1 cellular context compared by ENCODE assay signal in the genomic region with DNA sequence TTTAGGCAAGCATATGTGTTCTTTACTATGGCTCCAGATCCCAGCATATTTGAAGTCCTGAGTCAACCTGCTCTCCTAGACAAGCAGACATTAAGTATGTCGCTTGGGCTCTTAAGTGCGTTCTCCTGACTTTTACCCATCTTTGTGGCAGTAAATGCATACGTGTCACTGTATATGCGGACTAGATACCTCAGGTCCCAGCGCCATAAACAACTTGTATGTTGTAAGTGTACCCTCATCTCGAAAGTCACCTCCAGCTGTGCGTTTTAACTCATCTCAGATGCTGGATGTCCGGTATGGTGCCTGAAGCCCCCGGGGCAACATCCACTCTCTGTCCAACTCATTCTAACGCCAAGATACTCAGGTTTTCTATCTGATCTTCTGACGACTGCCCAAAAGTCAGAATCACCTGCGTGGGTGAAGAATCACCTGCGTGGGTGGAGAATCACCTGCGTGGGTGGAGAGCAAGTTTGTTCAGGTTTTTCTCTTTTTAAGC.
TF ChIP-seq lines count a peak whose summit lies in the region.

No MANE protein-coding gene starts in this region.

TF ChIP-seq in WTC11, 78 proteins besides CTCF, POLR2A, EP300 and RAD21 (continued from another document):
- TF ChIP-seq, protein P1, sequence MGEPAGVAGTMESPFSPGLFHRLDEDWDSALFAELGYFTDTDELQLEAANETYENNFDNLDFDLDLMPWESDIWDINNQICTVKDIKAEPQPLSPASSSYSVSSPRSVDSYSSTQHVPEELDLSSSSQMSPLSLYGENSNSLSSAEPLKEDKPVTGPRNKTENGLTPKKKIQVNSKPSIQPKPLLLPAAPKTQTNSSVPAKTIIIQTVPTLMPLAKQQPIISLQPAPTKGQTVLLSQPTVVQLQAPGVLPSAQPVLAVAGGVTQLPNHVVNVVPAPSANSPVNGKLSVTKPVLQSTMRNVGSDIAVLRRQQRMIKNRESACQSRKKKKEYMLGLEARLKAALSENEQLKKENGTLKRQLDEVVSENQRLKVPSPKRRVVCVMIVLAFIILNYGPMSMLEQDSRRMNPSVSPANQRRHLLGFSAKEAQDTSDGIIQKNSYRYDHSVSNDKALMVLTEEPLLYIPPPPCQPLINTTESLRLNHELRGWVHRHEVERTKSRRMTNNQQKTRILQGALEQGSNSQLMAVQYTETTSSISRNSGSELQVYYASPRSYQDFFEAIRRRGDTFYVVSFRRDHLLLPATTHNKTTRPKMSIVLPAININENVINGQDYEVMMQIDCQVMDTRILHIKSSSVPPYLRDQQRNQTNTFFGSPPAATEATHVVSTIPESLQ (CRISPR knock-in tag; IDR thresholded peaks at IDR 0.05) = no peak
- TF ChIP-seq IRF2 (CRISPR knock-in tag; IDR thresholded peaks at IDR 0.05; ENCODE audit: borderline replicate concordance, low read depth) (no peak), MYBL2 (CRISPR knock-in tag; IDR thresholded peaks at IDR 0.05) (no peak), ZNF263 (CRISPR knock-in tag; IDR thresholded peaks at IDR 0.05; ENCODE audit: low read depth) (no peak), FOXJ3 (CRISPR knock-in tag; IDR thresholded peaks at IDR 0.05; ENCODE audit: borderline replicate concordance) (no peak), HMGA2 (CRISPR knock-in tag; IDR thresholded peaks at IDR 0.05) (no peak)
- TF ChIP-seq, protein P2, sequence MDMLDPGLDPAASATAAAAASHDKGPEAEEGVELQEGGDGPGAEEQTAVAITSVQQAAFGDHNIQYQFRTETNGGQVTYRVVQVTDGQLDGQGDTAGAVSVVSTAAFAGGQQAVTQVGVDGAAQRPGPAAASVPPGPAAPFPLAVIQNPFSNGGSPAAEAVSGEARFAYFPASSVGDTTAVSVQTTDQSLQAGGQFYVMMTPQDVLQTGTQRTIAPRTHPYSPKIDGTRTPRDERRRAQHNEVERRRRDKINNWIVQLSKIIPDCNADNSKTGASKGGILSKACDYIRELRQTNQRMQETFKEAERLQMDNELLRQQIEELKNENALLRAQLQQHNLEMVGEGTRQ (CRISPR knock-in tag; IDR thresholded peaks at IDR 0.05) = no peak
- TF ChIP-seq, protein P3, sequence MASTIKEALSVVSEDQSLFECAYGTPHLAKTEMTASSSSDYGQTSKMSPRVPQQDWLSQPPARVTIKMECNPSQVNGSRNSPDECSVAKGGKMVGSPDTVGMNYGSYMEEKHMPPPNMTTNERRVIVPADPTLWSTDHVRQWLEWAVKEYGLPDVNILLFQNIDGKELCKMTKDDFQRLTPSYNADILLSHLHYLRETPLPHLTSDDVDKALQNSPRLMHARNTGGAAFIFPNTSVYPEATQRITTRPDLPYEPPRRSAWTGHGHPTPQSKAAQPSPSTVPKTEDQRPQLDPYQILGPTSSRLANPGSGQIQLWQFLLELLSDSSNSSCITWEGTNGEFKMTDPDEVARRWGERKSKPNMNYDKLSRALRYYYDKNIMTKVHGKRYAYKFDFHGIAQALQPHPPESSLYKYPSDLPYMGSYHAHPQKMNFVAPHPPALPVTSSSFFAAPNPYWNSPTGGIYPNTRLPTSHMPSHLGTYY (CRISPR knock-in tag; IDR thresholded peaks at IDR 0.05) = no peak
